Comparison of ENCODE assay signal across 8 cellular contexts in the genomic region with DNA sequence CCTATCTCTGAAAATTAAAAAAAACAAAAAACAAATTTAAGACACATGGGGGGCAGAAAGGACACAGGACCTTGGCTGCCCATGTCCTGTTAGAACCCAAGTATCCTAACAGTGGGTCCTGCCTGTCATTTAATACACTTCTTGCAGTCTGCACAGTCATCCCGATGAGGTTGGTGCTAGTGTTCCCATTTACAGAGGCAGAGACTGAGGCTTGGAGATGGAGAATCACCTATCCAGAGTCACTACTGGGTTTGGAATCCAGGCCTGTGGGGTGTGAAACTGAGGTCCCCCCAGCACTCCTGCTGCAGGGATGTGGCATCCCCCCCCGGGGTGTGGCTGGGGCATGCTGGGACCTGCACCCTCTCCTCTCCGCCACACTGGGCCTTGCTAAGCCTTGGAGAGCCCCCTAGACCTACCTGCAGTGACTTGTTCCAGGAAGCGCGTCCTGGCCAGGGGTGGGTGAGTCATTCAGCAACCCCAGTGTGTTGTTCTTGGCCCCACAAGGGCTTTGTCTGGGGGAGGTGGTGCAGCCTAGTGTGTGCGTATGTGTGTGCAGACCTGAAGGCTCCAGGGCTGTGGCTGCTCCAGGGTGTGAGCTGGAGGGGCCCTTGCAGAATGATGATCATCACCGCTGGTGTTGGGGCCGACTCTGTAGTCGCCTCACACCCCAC. TPM values are rescaled to one million over a fixed set of nuclear protein-coding genes. Genes with fewer than 3 reads are reported as not detected.
A peak's percentile ranks its signal among the peaks of the same experiment; 100 is the strongest.
DNase-seq lines count a peak whose midpoint lies in the region; ATAC-seq, FAIRE-seq and TF ChIP-seq lines count a peak whose summit lies in the region.

No MANE protein-coding gene starts in this region.

- TF ChIP-seq CTCF in kidney (IDR thresholded peaks at IDR 0.05; ENCODE audit: borderline replicate concordance, extremely low read depth, insufficient read depth): no peak

- no peaks in the 10 kb centered on the region for H3K36me3 ChIP-seq in kidney (ENCODE audit: control insufficient read depth in 1 of 2, insufficient read depth in 2 of 2, low read length in 2 of 2)

- intact Hi-C loops in kidney (cut with DNase I): no loop called here

- ATAC-seq in GM19035 (IDR thresholded peaks at IDR 0.05; ENCODE audit: unreplicated experiment) (peak; percentile 93), HG03097 (IDR thresholded peaks at IDR 0.05; ENCODE audit: low FRiP score, unreplicated experiment) (peak; percentile 68)

- H3K9me3 ChIP-seq in kidney (ENCODE audit: control insufficient read depth in 1 of 2, low read length in 2 of 2): no peaks in the 10 kb centered on the region

- H3K4me3 ChIP-seq in kidney (ENCODE audit: low read length in 2 of 2): no peak overlapping the region

- peaks cover 8 to 13% of the 10 kb centered on the region in 2 donors for H3K4me1 ChIP-seq in kidney (ENCODE audit: control insufficient read depth in 1 of 2, insufficient read depth in 1 of 2, low read depth in 1 of 2, low read length in 2 of 2)

- no peak for FAIRE-seq in kidney (lab: Jason Lieb, UNC)

- H3K9ac ChIP-seq in kidney (ENCODE audit: low read length in 2 of 2): no peak overlapping the region

- DNase-seq in 8988T (peak; percentile 55), kidney (peak; percentile 91), Kasumi-1 (lab: John Stamatoyannopoulos, UW) (no peak), substantia nigra (lab: John Stamatoyannopoulos, UW) (no peak), midbrain (lab: John Stamatoyannopoulos, UW) (no peak)
- DNase-seq in activated CD8-positive, alpha-beta memory T cell treated with anti-CD3 and anti-CD28 coated beads, Interleukin-2, amount 50 U/mL, for 1 hour (ENCODE audit: extremely low read depth): peak; percentile 10

- H3K27ac ChIP-seq in kidney (ENCODE audit: low read depth in 2 of 2, low read length in 2 of 2) (no peak overlapping the region), substantia nigra (ENCODE audit: low read depth, low read length, poor library complexity, severe bottlenecking) (no peak overlapping the region)

RNA-seq across cellular contexts. Expression of a gene that starts 49.7 kb away (rescaled TPM):
- 10.6 TPM for total RNA-seq in kidney
- polyA plus RNA-seq in kidney (ENCODE audit: insufficient read depth, low read depth, low replicate concordance): 17.1 TPM

Comparison
In these comparisons a context has a peak if more than half of its experiments do, and no peak if none do; other contexts are left out.
1. DNase-seq: peak in 8988T (single experiment), activated CD8-positive, alpha-beta memory T cell treated with anti-CD3 and anti-CD28 coated beads, Interleukin-2, amount 50 U/mL, for 1 hour (single experiment) and kidney (single experiment); none in Kasumi-1 (0 of 2), substantia nigra (0 of 49) and midbrain (single experiment).